ENCODE assay signal across 9 cellular contexts in genomic region chr3:14460342-14461005, GRCh38. TPM values are rescaled to one million over a fixed set of nuclear protein-coding genes. Genes with fewer than 3 reads are reported as not detected.
DNase-seq lines count a peak whose midpoint lies in the region; ATAC-seq, FAIRE-seq and TF ChIP-seq lines count a peak whose summit lies in the region.
"Had no signal": no experiment of that assay in that cellular context is flagged by ENCODE, and none has a peak within 500 bp of the region (broad histone marks: within the 10 kb centered on the region; RNA-seq: fewer than 3 reads in every experiment).

No MANE protein-coding gene starts in this region.

- H3K56ac ChIP-seq in IMR-90 (ENCODE audit: extremely low read depth, insufficient read depth, low read length) = no peak overlapping the region

- H3K4me3 ChIP-seq in IMR-90 (ENCODE audit: insufficient read depth, low read depth, low read length) (no peak overlapping the region), astrocyte (ENCODE audit: insufficient read depth, low read depth, low read length) (no peak overlapping the region), spleen (no peak overlapping the region)

- dilution Hi-C loops in IMR-90 (cut with HindIII; ENCODE audit: low sequenced_read_pairs, unreplicated experiment) = no loop called here

- TF ChIP-seq RAD21 in IMR-90 (IDR thresholded peaks at IDR 0.05; ENCODE audit: low read length) = no peak

- DNase-seq in IMR-90 (peak; percentile 93), astrocyte (ENCODE audit: low read depth) (peak; percentile 96), hepatic stellate cell (ENCODE audit: low spot score) (peak; percentile 85), spleen (no peak), activated gamma-delta T cell treated with Interleukin-2 at 50 U/mL for 16 hours (no peak), D721Med (ENCODE audit: insufficient read length, low spot score) (no peak)
- DNase-seq in activated effector memory CD4-positive, alpha-beta T cell treated with anti-CD3 and anti-CD28 coated beads, Interleukin-2, amount 50 U/mL, for 16 hours = no peak
- DNase-seq: stimulated activated CD4-positive, alpha-beta T cell treated with anti-CD3 and anti-CD28 coated beads, Interleukin-12 subunit alpha, Interleukin-12 subunit beta, amount 100 ng/mL, for 4 hours had no signal

- H2BK120ac ChIP-seq in IMR-90 (ENCODE audit: low read depth, low read length) = peak overlapping the region; percentile 48

- 0% methylated on average over 1 of the region's 9 CpGs; no CpG with 5 or more reads in 1 of the 2 experiments for WGBS in IMR-90 (ENCODE audit: extremely low coverage in 2 of 2, insufficient read length in 1 of 2), 2 experiments
- 71 to 82% (median 80%) methylated on average over 8 to 9 of the region's 9 CpGs for WGBS in spleen, 5 donors

- peaks cover 4% of the 10 kb centered on the region for H3K36me3 Mint-ChIP-seq in astrocyte (ENCODE audit: low read depth, unreplicated experiment)

- H3K4me3 Mint-ChIP-seq in astrocyte (ENCODE audit: unreplicated experiment) = peak overlapping the region; percentile 31

- H3K18ac ChIP-seq in IMR-90 (ENCODE audit: low read depth, low read length) = peak overlapping the region; percentile 33

- in situ Hi-C loops in IMR-90 (cut with MboI; ENCODE audit: low sequenced_read_pairs) = loop anchor here (5.0 to 10.0 kb wide), 4 partner anchors 53 to 566 kb away; no protein-coding TSS in a partner anchor

- peak overlapping the region; percentile 56 for H3K4ac ChIP-seq in IMR-90 (ENCODE audit: low read depth, low read length)

- H3K79me2 ChIP-seq in astrocyte (ENCODE audit: insufficient read depth, low read length) = no peaks in the 10 kb centered on the region

- H4K8ac ChIP-seq in IMR-90 (ENCODE audit: low read depth in 2 of 2, low read length in 2 of 2) = peak overlapping the region; percentile 25 to 57; a peak in 3 of 4 replicates

- H3K9me3 ChIP-seq in IMR-90 (ENCODE audit: control insufficient read depth, insufficient read depth, low read length) = no peaks in the 10 kb centered on the region
- no peaks in the 10 kb centered on the region for H3K9me3 ChIP-seq in astrocyte (ENCODE audit: insufficient read depth, low read depth, low read length)
- no peaks in the 10 kb centered on the region for H3K9me3 ChIP-seq in spleen

- peak overlapping the region; percentile 49 for H4K91ac ChIP-seq in IMR-90 (ENCODE audit: insufficient read depth, low read depth, low read length)

- peak overlapping the region; percentile 0; the same call in 1 of the 2 replicates for H3K23ac ChIP-seq in IMR-90 (ENCODE audit: low read depth, low read length)

- H3K14ac ChIP-seq in IMR-90 (replicated peaks; ENCODE audit: low read depth, low read length) = peak overlapping the region; percentile 16

- POLR2A ChIA-PET in IMR-90 (lab: Charles Lee; ENCODE audit: unreplicated experiment) = no interaction called here

- H3K27me3 ChIP-seq in IMR-90 (ENCODE audit: control insufficient read depth, insufficient read depth, low read length) (no peaks in the 10 kb centered on the region), astrocyte (ENCODE audit: insufficient read depth, low read length) (no peaks in the 10 kb centered on the region), spleen (replicated peaks in 1 of 7) (no peaks in the 10 kb centered on the region)

- H4K20me1 ChIP-seq in IMR-90 (ENCODE audit: insufficient read depth, low read length) = no peaks in the 10 kb centered on the region
- no peaks in the 10 kb centered on the region for H4K20me1 ChIP-seq in astrocyte (ENCODE audit: insufficient read depth, low read length)

- H2BK20ac ChIP-seq in IMR-90 (ENCODE audit: low read depth, low read length) = peak overlapping the region; percentile 15

- no peak overlapping the region for H3K27ac Mint-ChIP-seq in astrocyte (ENCODE audit: unreplicated experiment)

- H3K4me1 ChIP-seq in IMR-90 (ENCODE audit: control insufficient read depth, insufficient read depth, low read length) = peaks cover 11% of the 10 kb centered on the region; the same call in 1 of the 2 replicates
- peaks cover 37% of the 10 kb centered on the region for H3K4me1 ChIP-seq in astrocyte (ENCODE audit: insufficient read depth, low read length)
- H3K4me1 ChIP-seq in spleen = peaks cover 0 to 43% (median 22%) of the 10 kb centered on the region in 6 donors

- CTCF ChIA-PET in IMR-90 (lab: Yijun Ruan, JAX) = interaction anchor here (0.9 to 2.2 kb wide), 4 partner anchors 62 to 256 kb away, joined by 3 to 15 read pairs (median 4); no protein-coding TSS in a partner anchor

- peak overlapping the region; percentile 36 for H2BK5ac ChIP-seq in IMR-90 (ENCODE audit: low read depth, low read length, poor library complexity, severe bottlenecking)

- H3K9ac ChIP-seq in IMR-90 (ENCODE audit: low read depth, low read length) (no peak overlapping the region), astrocyte (ENCODE audit: low read length) (no peak overlapping the region)

- no peaks in the 10 kb centered on the region for H3K27me3 Mint-ChIP-seq in astrocyte (ENCODE audit: low read depth, unreplicated experiment)

- TF ChIP-seq CTCF in IMR-90 (conservative IDR thresholded peaks at IDR 0.05; ENCODE audit: low read depth, low read length) = no peak
- no peak for TF ChIP-seq CTCF in astrocyte (IDR thresholded peaks at IDR 0.05; ENCODE audit: insufficient read depth, low read depth, low read length)
- no peak for TF ChIP-seq CTCF in spleen (IDR thresholded peaks at IDR 0.05 in 8 of 11, conservative IDR thresholded peaks at IDR 0.05 in 3 of 11)
- no peak for TF ChIP-seq CTCF in D721Med (IDR thresholded peaks at IDR 0.05; ENCODE audit: insufficient read depth, missing control alignments)

- H3K27ac ChIP-seq in IMR-90 (ENCODE audit: insufficient read depth, low read length) (peak overlapping the region; percentile 63; the same call in 1 of the 2 replicates), astrocyte (ENCODE audit: low read depth, low read length) (peak overlapping the region; percentile 36), spleen (peak overlapping the region in 6 of 8 donors; percentile 3 to 47 (median 28))

- intact Hi-C loops in IMR-90 (cut with micrococcal nuclease) (loop anchor here (1.0 to 2.0 kb wide), 4 partner anchors 58 to 564 kb away; partner anchors contain the start of gene SLC6A6), spleen (cut with DNase I; ENCODE audit: low total_unique reads) (loop anchor here (10.0 kb wide), 1 partner anchor 566 kb away; no protein-coding TSS in a partner anchor)

- ATAC-seq in IMR-90 (ENCODE audit: low read depth) (peak; percentile 80), HG02870 (IDR thresholded peaks at IDR 0.05; ENCODE audit: unreplicated experiment) (no peak)

- H2BK15ac ChIP-seq in IMR-90 (ENCODE audit: low read depth, low read length) = peak overlapping the region; percentile 36; the same call in 2 of the 3 replicates

- H3K4me2 ChIP-seq in IMR-90 (ENCODE audit: low read depth, low read length) = no peak overlapping the region
- H3K4me2 ChIP-seq in astrocyte (ENCODE audit: low read length) = peak overlapping the region; percentile 20

- H3K9me3 Mint-ChIP-seq in astrocyte (ENCODE audit: unreplicated experiment) = peaks cover 2% of the 10 kb centered on the region

- peaks cover 44% of the 10 kb centered on the region for H3K36me3 ChIP-seq in IMR-90 (ENCODE audit: control insufficient read depth, insufficient read depth, low read length)
- H3K36me3 ChIP-seq in astrocyte (ENCODE audit: insufficient read depth, low read length) = no peaks in the 10 kb centered on the region
- peaks cover 0 to 100% (median 74%) of the 10 kb centered on the region in 6 donors for H3K36me3 ChIP-seq in spleen

- H2AK9ac ChIP-seq in IMR-90 (replicated peaks; ENCODE audit: low read depth, low read length, poor library complexity) = peak overlapping the region; percentile 20

- no peak for FAIRE-seq in astrocyte (lab: Jason Lieb, UNC)
- FAIRE-seq in D721Med (lab: Jason Lieb, UNC) = no peak

- BruUV-seq in IMR-90 (replicated peaks; lab: Mats Ljungman, UMichigan) = no TSS peak

- H3K79me1 ChIP-seq in IMR-90 (ENCODE audit: low read depth in 1 of 2, low read length in 2 of 2) = peaks cover 6 to 15% of the 10 kb centered on the region in 2 experiments; a peak in 2 of 4 replicates

- no peak for TF ChIP-seq POLR2A in IMR-90 (IDR thresholded peaks at IDR 0.05; ENCODE audit: low read depth, low read length)
- no peak for TF ChIP-seq POLR2A in spleen (IDR thresholded peaks at IDR 0.05)

- H2AFZ ChIP-seq in IMR-90 (replicated peaks; ENCODE audit: low read length, poor library complexity) = peak overlapping the region; percentile 70
- no peak overlapping the region for H2AFZ ChIP-seq in astrocyte (ENCODE audit: low read depth, low read length)

- H3K4me1 Mint-ChIP-seq in astrocyte (ENCODE audit: low read depth, unreplicated experiment) = peaks cover 34% of the 10 kb centered on the region

- peak overlapping the region; percentile 34; the same call in 1 of the 2 replicates for H4K5ac ChIP-seq in IMR-90 (ENCODE audit: low read depth, low read length)

- peak overlapping the region; percentile 53 for H2AK5ac ChIP-seq in IMR-90 (ENCODE audit: low read depth, low read length)

- peaks cover 16% of the 10 kb centered on the region for H3K9me1 ChIP-seq in IMR-90 (ENCODE audit: insufficient read depth, low read length)

TF ChIP-seq in IMR-90, 13 proteins besides CTCF, POLR2A, EP300 and RAD21 (continues in another document):
- TF ChIP-seq BHLHE40 (IDR thresholded peaks at IDR 0.05; ENCODE audit: low read depth, low read length) (0 out of 2 replicates have a peak, but pooled peaks have one; percentile 33), RCOR1 (IDR thresholded peaks at IDR 0.05; ENCODE audit: insufficient replicate concordance, low read length) (no peak), RFX5 (IDR thresholded peaks at IDR 0.05; ENCODE audit: low read depth, low read length) (no peak), FOS (IDR thresholded peaks at IDR 0.05; ENCODE audit: low read depth, low read length) (no peak), CHD1 (IDR thresholded peaks at IDR 0.05; ENCODE audit: low read depth, low read length) (no peak), NFE2L2 (IDR thresholded peaks at IDR 0.05; ENCODE audit: low read depth, low read length) (no peak)
- TF ChIP-seq, protein P1, sequence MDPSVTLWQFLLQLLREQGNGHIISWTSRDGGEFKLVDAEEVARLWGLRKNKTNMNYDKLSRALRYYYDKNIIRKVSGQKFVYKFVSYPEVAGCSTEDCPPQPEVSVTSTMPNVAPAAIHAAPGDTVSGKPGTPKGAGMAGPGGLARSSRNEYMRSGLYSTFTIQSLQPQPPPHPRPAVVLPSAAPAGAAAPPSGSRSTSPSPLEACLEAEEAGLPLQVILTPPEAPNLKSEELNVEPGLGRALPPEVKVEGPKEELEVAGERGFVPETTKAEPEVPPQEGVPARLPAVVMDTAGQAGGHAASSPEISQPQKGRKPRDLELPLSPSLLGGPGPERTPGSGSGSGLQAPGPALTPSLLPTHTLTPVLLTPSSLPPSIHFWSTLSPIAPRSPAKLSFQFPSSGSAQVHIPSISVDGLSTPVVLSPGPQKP (IDR thresholded peaks at IDR 0.05; ENCODE audit: borderline replicate concordance, low read depth, low read length) = no peak

RNA-seq across cellular contexts. Expression of gene SLC6A6, which starts 58.1 kb away (rescaled TPM):
- total RNA-seq in IMR-90 (2012; rRNA removed) (29.9 and 32.5 TPM in 2 replicates), astrocyte (18.6 and 24.2 TPM in 2 replicates), spleen (100 to 1,000 TPM in 6 of 7 donors, 10 to 100 TPM in 1; 75.4 to 150 (median 128) TPM)
- polyA plus RNA-seq in IMR-90 (2012; rRNA removed) (39.3 and 39.4 TPM in 2 replicates), spleen (10 to 100 TPM in 1 of 3 donors, 1 to 10 TPM in 2; 3.4 to 14.2 (median 3.9) TPM)
- polyA plus RNA-seq in IMR-90 (2012; cell fraction: cytosol; rRNA removed) = 14.9 and 24.2 TPM in 2 replicates
- polyA plus RNA-seq in IMR-90 (2012; cell fraction: nucleus; rRNA removed; ENCODE audit: low replicate concordance) = 70.6 and 99.2 TPM in 2 replicates

Comparison
In these comparisons a context has a peak if more than half of its experiments do, and no peak if none do; other contexts are left out.
1. DNase-seq: peak in IMR-90 (single experiment), astrocyte (single experiment) and hepatic stellate cell (single experiment); none in spleen (single experiment), activated gamma-delta T cell treated with Interleukin-2 at 50 U/mL for 16 hours (single experiment), activated effector memory CD4-positive, alpha-beta T cell treated with anti-CD3 and anti-CD28 coated beads, Interleukin-2, amount 50 U/mL, for 16 hours (single experiment) and D721Med (single experiment).
2. Peak in every context shown above with its lines, with median percentiles within 50 percentile points of each other: H3K27ac ChIP-seq.